In genomic region chr7:151936207-151936606, GRCh38 we compare ENCODE assay signal across 8 cellular contexts. TPM values are rescaled to one million over a fixed set of nuclear protein-coding genes. Genes with fewer than 3 reads are reported as not detected.
DNase-seq lines count a peak whose midpoint lies in the region; ATAC-seq and TF ChIP-seq lines count a peak whose summit lies in the region.

No MANE protein-coding gene starts in this region.

- TF ChIP-seq POLR2A in gastrocnemius medialis (IDR thresholded peaks at IDR 0.05): no peak

- H3K79me2 ChIP-seq in SU-DHL-6 (ENCODE audit: insufficient read depth, low read length): no peaks in the 10 kb centered on the region

- TF ChIP-seq CTCF in SU-DHL-6 (IDR thresholded peaks at IDR 0.05; ENCODE audit: insufficient read depth, low read length, poor library complexity, severe bottlenecking): no peak
- no peak for TF ChIP-seq CTCF in gastrocnemius medialis (IDR thresholded peaks at IDR 0.05 in 4 of 5, conservative IDR thresholded peaks at IDR 0.05 in 1 of 5)
- TF ChIP-seq CTCF in right atrium auricular region (IDR thresholded peaks at IDR 0.05): no peak

- H3K27me3 ChIP-seq in SU-DHL-6 (ENCODE audit: low read length): no peaks in the 10 kb centered on the region
- peaks cover 0 to 11% (median 0%) of the 10 kb centered on the region in 3 donors for H3K27me3 ChIP-seq in gastrocnemius medialis
- no peaks in the 10 kb centered on the region for H3K27me3 ChIP-seq in right atrium auricular region

- intact Hi-C loops in gastrocnemius medialis (cut with DNase I; ENCODE audit: low total_unique reads): no loop called here

- H3K4me1 ChIP-seq in gastrocnemius medialis (no peaks in the 10 kb centered on the region), right atrium auricular region (no peaks in the 10 kb centered on the region)

- no peak overlapping the region for H3K9ac ChIP-seq in SU-DHL-6 (ENCODE audit: low read length)

- H3K9me2 ChIP-seq in SU-DHL-6 (replicated peaks; ENCODE audit: insufficient read depth, low read length): no peaks in the 10 kb centered on the region

- H3K9me3 ChIP-seq in SU-DHL-6 (ENCODE audit: insufficient read depth, low read length): no peaks in the 10 kb centered on the region
- no peaks in the 10 kb centered on the region for H3K9me3 ChIP-seq in gastrocnemius medialis
- H3K9me3 ChIP-seq in right atrium auricular region: no peaks in the 10 kb centered on the region

- H3K4me3 ChIP-seq in SU-DHL-6 (ENCODE audit: insufficient read depth, low read length, poor library complexity, severe bottlenecking) (no peak overlapping the region), gastrocnemius medialis (no peak overlapping the region), right atrium auricular region (no peak overlapping the region)

- no peaks in the 10 kb centered on the region for H4K20me1 ChIP-seq in SU-DHL-6 (ENCODE audit: low read depth, low read length)

- DNase-seq in activated CD4-positive, CD25-positive, alpha-beta regulatory T cell treated with anti-CD3 and anti-CD28 coated beads, Interleukin-2, amount 50 U/mL, for 72 hours: no peak
- no peak for DNase-seq in gastrocnemius medialis
- no peak for DNase-seq in stimulated activated CD4-positive, alpha-beta T cell treated with anti-CD3 and anti-CD28 coated beads, Interleukin-4, amount 100 ng/mL, for 1 hour
- DNase-seq in right atrium auricular region (ENCODE audit: low spot score): no peak
- no peak for DNase-seq in superior temporal gyrus (ENCODE audit: extremely low spot score)

- in situ Hi-C loops in gastrocnemius medialis (cut with MboI; ENCODE audit: low sequenced_read_pairs in 4 of 4): loop anchor here in 1 of 4 donors (25.0 kb wide), 1 partner anchor 149 kb away; no protein-coding TSS in a partner anchor

- H3K36me3 ChIP-seq in SU-DHL-6 (ENCODE audit: low read length) (no peaks in the 10 kb centered on the region), gastrocnemius medialis (no peaks in the 10 kb centered on the region), right atrium auricular region (no peaks in the 10 kb centered on the region)

- H3F3A ChIP-seq in SU-DHL-6 (ENCODE audit: insufficient read depth): no peaks in the 10 kb centered on the region

- peak overlapping the region; percentile 33 for H3K4me2 ChIP-seq in SU-DHL-6 (ENCODE audit: low read depth, low read length, poor library complexity, severe bottlenecking)

- no peak overlapping the region for H2AFZ ChIP-seq in SU-DHL-6 (ENCODE audit: low read depth, low read length, severe bottlenecking)

- H3K27ac ChIP-seq in SU-DHL-6 (ENCODE audit: low read depth, low read length): no peak overlapping the region
- H3K27ac ChIP-seq in gastrocnemius medialis: peak overlapping the region in 3 of 4 donors; percentile 18 to 37 (median 21)
- H3K27ac ChIP-seq in right atrium auricular region: peak overlapping the region in 1 of 2 donors; percentile 23

- peak; percentile 83 to 86 for ATAC-seq in activated CD4-positive, CD25-positive, alpha-beta regulatory T cell treated with anti-CD3 and anti-CD28 coated beads, Interleukin-2, amount 50 U/mL, for 24 hours
- ATAC-seq in HG02885 (IDR thresholded peaks at IDR 0.05; ENCODE audit: poor library complexity, unreplicated experiment) (peak; percentile 82), gastrocnemius medialis (no peak)

RNA-seq across cellular contexts. Expression of gene GALNTL5, which starts 20.0 kb away (rescaled TPM):
- total RNA-seq in gastrocnemius medialis (not detected), right atrium auricular region (not detected)

RNA-seq across cellular contexts. Expression of gene PRKAG2, which starts 59.3 kb away (rescaled TPM):
- total RNA-seq in gastrocnemius medialis: 10 to 100 TPM in 2 of 4 donors, 1 to 10 TPM in 2; 5.3 to 32.6 (median 13.9) TPM
- 100 to 1,000 TPM; 133 to 177 TPM for total RNA-seq in right atrium auricular region

Comparison
In these comparisons a context has a peak if more than half of its experiments do, and no peak if none do; other contexts are left out.
1. ATAC-seq: peak in activated CD4-positive, CD25-positive, alpha-beta regulatory T cell treated with anti-CD3 and anti-CD28 coated beads, Interleukin-2, amount 50 U/mL, for 24 hours (2 of 2) and HG02885 (single experiment); none in gastrocnemius medialis (0 of 2).